Comparison of ENCODE assay signal across 22 cellular contexts in the genomic region with DNA sequence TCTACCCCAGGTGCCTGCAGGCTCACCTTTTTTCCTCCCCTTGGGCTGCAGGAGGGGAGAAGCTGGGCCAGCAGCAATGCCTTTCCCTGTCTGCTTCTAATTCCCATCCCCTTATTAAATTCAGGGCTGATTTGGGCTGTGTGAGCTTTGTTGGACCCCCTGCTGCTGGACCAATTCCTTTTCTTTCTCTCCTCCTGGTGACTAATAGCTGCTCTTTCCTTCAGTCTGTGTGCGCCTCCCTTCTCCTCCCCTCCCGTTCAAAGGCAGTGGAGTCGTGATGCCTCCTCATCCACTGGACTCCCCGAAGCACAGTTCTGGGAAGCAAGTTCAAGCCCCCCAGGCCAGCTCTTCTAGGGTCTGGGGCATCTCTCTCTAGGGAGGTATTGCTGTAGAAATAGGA.
DNase-seq lines count a peak whose midpoint lies in the region; ATAC-seq, FAIRE-seq and TF ChIP-seq lines count a peak whose summit lies in the region.
"Had no signal": no experiment of that assay in that cellular context is flagged by ENCODE, and none has a peak within 500 bp of the region (broad histone marks: within the 10 kb centered on the region; RNA-seq: fewer than 3 reads in every experiment).

No MANE protein-coding gene starts in this region.

- peaks cover 3% of the 10 kb centered on the region for H3K36me3 Mint-ChIP-seq in neural progenitor cell
- no peaks in the 10 kb centered on the region for H3K36me3 Mint-ChIP-seq in Caco-2 (ENCODE audit: insufficient read depth, unreplicated experiment)
- H3K36me3 Mint-ChIP-seq: CD8-positive, alpha-beta T cell had no signal

- DNase-seq in NCI-H2227 (lab: John Stamatoyannopoulos, UW; ENCODE audit: unreplicated experiment), result peak; percentile 10
- no peak for DNase-seq in H1 (ENCODE audit: low read depth in 1 of 2, low spot score in 2 of 2)
- DNase-seq in neural progenitor cell (ENCODE audit: low spot score), result peak; percentile 71
- no peak for DNase-seq in DMS79 (lab: John Stamatoyannopoulos, UW)
- DNase-seq in Caco-2, result no peak
- DNase-seq: CD8-positive, alpha-beta T cell; DMS79 treated with DMSO at 0.1 percent for 48 hours; GDM1; GM23248; IMR-90; NCI-H1417 treated with DMSO at 0.1 percent for 48 hours; NCI-H2029; NCI-H446; NCI-H748 treated with DMSO at 0.1 percent for 48 hours; NK-92 treated with Interleukin-12 subunit alpha and Interleukin-12 subunit beta, amount 100 ng/mL, for 24 hours; Peyer's patch had no signal

- H3K4me1 Mint-ChIP-seq in neural progenitor cell (peaks cover 14% of the 10 kb centered on the region), Caco-2 (ENCODE audit: low read depth, unreplicated experiment) (no peaks in the 10 kb centered on the region)

- BruUV-seq in Caco-2 (replicated peaks; lab: Mats Ljungman, UMichigan), result no TSS peak

- no peak overlapping the region for H3K23ac ChIP-seq in H1 (ENCODE audit: insufficient read length)

- no peak overlapping the region for H2BK120ac ChIP-seq in H1 (replicated peaks; ENCODE audit: low read depth, low read length)

- 53% methylated on average over 4 of the region's 4 CpGs; no CpG with 5 or more reads in 1 of the 2 experiments for WGBS in H1 (ENCODE audit: extremely low coverage in 1 of 2, insufficient coverage in 1 of 2, insufficient read length in 1 of 2, insufficient replicate concordance in 2 of 2, low coverage in 1 of 2, low lambda C conversion rate in 2 of 2, missing lambda C conversion rate in 1 of 2), 2 experiments
- WGBS in gastroesophageal sphincter (ENCODE audit: low coverage in 1 of 2), 2 donors, result 50% methylated on average over 2 of the region's 4 CpGs; no CpG with 5 or more reads in 1 of the 2 donors

- H2AFZ ChIP-seq in H1 (ENCODE audit: low read length) (no peak overlapping the region), neural progenitor cell (replicated peaks) (no peak overlapping the region)
- H2AFZ ChIP-seq: GM23248 had no signal

- no peak for FAIRE-seq in H1 (lab: Jason Lieb, UNC)

- H3K9me3 Mint-ChIP-seq in neural progenitor cell (peaks cover 4% of the 10 kb centered on the region), Caco-2 (ENCODE audit: unreplicated experiment) (peaks cover 7% of the 10 kb centered on the region)
- H3K9me3 Mint-ChIP-seq: CD8-positive, alpha-beta T cell had no signal

- H3K79me1 ChIP-seq in H1 (ENCODE audit: low read depth, low read length), result no peaks in the 10 kb centered on the region

- H2AK5ac ChIP-seq in H1 (ENCODE audit: low read depth, low read length), result no peak overlapping the region

- H3K4me3 Mint-ChIP-seq in neural progenitor cell, result peak overlapping the region; percentile 27
- H3K4me3 Mint-ChIP-seq in Caco-2 (ENCODE audit: unreplicated experiment), result no peak overlapping the region
- H3K4me3 Mint-ChIP-seq: CD8-positive, alpha-beta T cell had no signal

- TF ChIP-seq POLR2A in H1 (IDR thresholded peaks at IDR 0.05; ENCODE audit: control extremely low read depth in 1 of 2, low read depth in 2 of 2, low read length in 2 of 2) (no peak), gastroesophageal sphincter (IDR thresholded peaks at IDR 0.05) (no peak)

- H2BK20ac ChIP-seq in H1 (ENCODE audit: low read length), result no peak overlapping the region

- no peak overlapping the region for H3K4me3 ChIP-seq in H1 (ENCODE audit: extremely low read depth in 1 of 4, insufficient read depth in 2 of 4, low read depth in 3 of 4, low read length in 4 of 4)
- no peak overlapping the region for H3K4me3 ChIP-seq in neural progenitor cell
- no peak overlapping the region for H3K4me3 ChIP-seq in Caco-2 (ENCODE audit: low read depth, low read length)
- no peak overlapping the region for H3K4me3 ChIP-seq in gastroesophageal sphincter
- H3K4me3 ChIP-seq: BLaER1 treated with 17β-estradiol and CSF1 and Interleukin-3, amounts not matched to agents 10 nM and 100 nM; GM23248; Peyer's patch had no signal

- no peak overlapping the region; the same call in 1 of the 2 replicates for H2BK15ac ChIP-seq in H1 (ENCODE audit: low read length)

- TF ChIP-seq EP300 in H1 (IDR thresholded peaks at IDR 0.05; ENCODE audit: borderline replicate concordance in 1 of 2, low read depth in 2 of 2, low read length in 2 of 2), result no peak
- no peak for TF ChIP-seq EP300 in gastroesophageal sphincter (IDR thresholded peaks at IDR 0.05)

- no peak overlapping the region for H4K8ac ChIP-seq in H1 (ENCODE audit: extremely low read depth, insufficient read depth, low read length)

- ATAC-seq in HG02588 (IDR thresholded peaks at IDR 0.05; ENCODE audit: unreplicated experiment) (no peak), gastroesophageal sphincter (no peak)
- ATAC-seq: CD8-positive, alpha-beta T cell; Right ventricle myocardium inferior had no signal

- H3K9ac ChIP-seq in ES-I3 (ENCODE audit: low read depth, low read length) (peak overlapping the region; percentile 10; the same call in 1 of the 2 replicates), H1 (replicated peaks in 1 of 4; ENCODE audit: extremely low read depth in 1 of 4, low read depth in 3 of 4, low read length in 3 of 4) (no peak overlapping the region), neural progenitor cell (no peak overlapping the region)
- H3K9ac ChIP-seq: BLaER1 treated with 17β-estradiol and CSF1 and Interleukin-3, amounts not matched to agents 10 nM and 100 nM; GM23248 had no signal

- H3K27ac ChIP-seq in H1 (ENCODE audit: low read depth, low read length), result no peak overlapping the region
- no peak overlapping the region for H3K27ac ChIP-seq in neural progenitor cell
- H3K27ac ChIP-seq in gastroesophageal sphincter, result no peak overlapping the region
- H3K27ac ChIP-seq: BLaER1 treated with 17β-estradiol and CSF1 and Interleukin-3, amounts not matched to agents 10 nM and 100 nM; GM23248; HL-60; Peyer's patch had no signal

- H3K56ac ChIP-seq in H1 (replicated peaks; ENCODE audit: insufficient read length, low read depth, low read length), result no peak overlapping the region

- no peak for TF ChIP-seq RAD21 in H1 (IDR thresholded peaks at IDR 0.05 in 1 of 2, conservative IDR thresholded peaks at IDR 0.05 in 1 of 2; ENCODE audit: low read depth in 2 of 2, low read length in 2 of 2)

- peaks cover 36% of the 10 kb centered on the region for H3F3A ChIP-seq in neural progenitor cell (ENCODE audit: low read depth)

- H3K4me1 ChIP-seq in ES-I3 (ENCODE audit: insufficient read depth, low read length) (peaks cover 28% of the 10 kb centered on the region), H1 (replicated peaks in 1 of 4; ENCODE audit: control insufficient read depth in 3 of 4, insufficient read depth in 4 of 4, low read length in 3 of 4) (peaks cover 0 to 9% (median 3%) of the 10 kb centered on the region in 4 experiments; a peak in 4 of 7 replicates), neural progenitor cell (peaks cover 51% of the 10 kb centered on the region), Caco-2 (peaks cover 12% of the 10 kb centered on the region), gastroesophageal sphincter (no peaks in the 10 kb centered on the region)
- H3K4me1 ChIP-seq: Peyer's patch had no signal

- no peaks in the 10 kb centered on the region; the same call in 1 of the 2 replicates for H3K23me2 ChIP-seq in H1 (ENCODE audit: low read depth, low read length)

- TF ChIP-seq CTCF in H1 (IDR thresholded peaks at IDR 0.05; ENCODE audit: control extremely low read depth in 1 of 3, insufficient read depth in 1 of 3, low read depth in 1 of 3, low read length in 3 of 3), result no peak
- TF ChIP-seq CTCF in neural progenitor cell (IDR thresholded peaks at IDR 0.05), result no peak
- no peak for TF ChIP-seq CTCF in Caco-2 (IDR thresholded peaks at IDR 0.05; ENCODE audit: insufficient read depth in 1 of 2, low read depth in 1 of 2, low read length in 1 of 2, severe bottlenecking in 1 of 2, unreplicated experiment in 1 of 2)
- no peak for TF ChIP-seq CTCF in gastroesophageal sphincter (IDR thresholded peaks at IDR 0.05)

- H3K36me3 ChIP-seq in ES-I3 (ENCODE audit: insufficient read depth, low read length) (no peaks in the 10 kb centered on the region), H1 (ENCODE audit: control insufficient read depth in 2 of 4, insufficient read depth in 4 of 4, low read length in 3 of 4) (no peaks in the 10 kb centered on the region; a peak in 2 of 8 replicates), neural progenitor cell (no peaks in the 10 kb centered on the region), Caco-2 (ENCODE audit: control insufficient read depth, insufficient read depth, low read length) (no peaks in the 10 kb centered on the region), gastroesophageal sphincter (no peaks in the 10 kb centered on the region)
- H3K36me3 ChIP-seq: BLaER1 treated with 17β-estradiol and CSF1 and Interleukin-3, amounts not matched to agents 10 nM and 100 nM; Peyer's patch had no signal

- POLR2A ChIA-PET in H1 (lab: Charles Lee; ENCODE audit: partially characterized antibody) (no interaction called here), Caco-2 (lab: Charles Lee) (no interaction called here)

- H3K4me2 ChIP-seq in H1 (ENCODE audit: insufficient read depth in 1 of 2, low read depth in 2 of 2, low read length in 2 of 2) (no peak overlapping the region), neural progenitor cell (peak overlapping the region; percentile 69)
- H3K4me2 ChIP-seq: BLaER1 treated with 17β-estradiol and CSF1 and Interleukin-3, amounts not matched to agents 10 nM and 100 nM had no signal

- H3K27me3 Mint-ChIP-seq in neural progenitor cell (ENCODE audit: insufficient read depth, low read depth), result peaks cover 18% of the 10 kb centered on the region
- H3K27me3 Mint-ChIP-seq in Caco-2 (ENCODE audit: insufficient read depth, unreplicated experiment), result peaks cover 23% of the 10 kb centered on the region

- no peak overlapping the region for H3K4ac ChIP-seq in H1 (replicated peaks; ENCODE audit: insufficient read length, low read depth, low read length)

- H3K79me2 ChIP-seq in H1 (ENCODE audit: control insufficient read depth in 1 of 2, insufficient read depth in 2 of 2, low read length in 2 of 2) (no peaks in the 10 kb centered on the region), neural progenitor cell (ENCODE audit: low read depth) (no peaks in the 10 kb centered on the region)

- intact Hi-C loops in Caco-2 (cut with micrococcal nuclease; ENCODE audit: unreplicated experiment), result no loop called here

- H3K27ac Mint-ChIP-seq in neural progenitor cell (peak overlapping the region; percentile 77), Caco-2 (ENCODE audit: unreplicated experiment) (no peak overlapping the region)
- H3K27ac Mint-ChIP-seq: CD8-positive, alpha-beta T cell had no signal

- H3K9me3 ChIP-seq in ES-I3 (ENCODE audit: control insufficient read depth, insufficient read depth, low read length), result no peaks in the 10 kb centered on the region
- no peaks in the 10 kb centered on the region for H3K9me3 ChIP-seq in H1 (ENCODE audit: insufficient read depth in 2 of 2, low read depth in 1 of 2, low read length in 1 of 2)
- no peaks in the 10 kb centered on the region for H3K9me3 ChIP-seq in neural progenitor cell (ENCODE audit: low read depth)
- no peaks in the 10 kb centered on the region for H3K9me3 ChIP-seq in Caco-2
- H3K9me3 ChIP-seq in gastroesophageal sphincter, result no peaks in the 10 kb centered on the region
- H3K9me3 ChIP-seq: BLaER1 treated with 17β-estradiol and CSF1 and Interleukin-3, amounts not matched to agents 10 nM and 100 nM; Peyer's patch had no signal

- H3K27me3 ChIP-seq in H1 (replicated peaks in 1 of 4; ENCODE audit: control insufficient read depth in 3 of 4, extremely low read depth in 1 of 4, insufficient read depth in 3 of 4, low read length in 3 of 4) (peaks cover 0 to 6% (median 0%) of the 10 kb centered on the region in 4 experiments; a peak in 1 of 7 replicates), neural progenitor cell (peaks cover 5% of the 10 kb centered on the region), Caco-2 (replicated peaks; ENCODE audit: control insufficient read depth, insufficient read depth, low read length) (peaks cover 4% of the 10 kb centered on the region; the same call in 1 of the 2 replicates), gastroesophageal sphincter (peaks cover 49% of the 10 kb centered on the region)
- H3K27me3 ChIP-seq: BLaER1 treated with 17β-estradiol and CSF1 and Interleukin-3, amounts not matched to agents 10 nM and 100 nM; Peyer's patch had no signal

- CTCF ChIA-PET in H1 (lab: Charles Lee; ENCODE audit: partially characterized antibody), result interaction anchor here (0.8 to 10.8 kb wide), 18 partner anchors 10 to 427 kb away, joined by 3 to 90 read pairs (median 4); no protein-coding TSS in a partner anchor
- CTCF ChIA-PET in Caco-2 (lab: Charles Lee), result no interaction called here

- H4K5ac ChIP-seq in H1 (ENCODE audit: insufficient read length, low read depth, low read length), result no peak overlapping the region

- H4K91ac ChIP-seq in H1 (replicated peaks; ENCODE audit: insufficient read length, low read length), result no peak overlapping the region

- no peak overlapping the region for H2BK5ac ChIP-seq in H1 (ENCODE audit: low read depth, low read length)

- peaks cover 0 to 1% of the 10 kb centered on the region in 2 experiments for H4K20me1 ChIP-seq in H1 (replicated peaks in 1 of 2; ENCODE audit: control insufficient read depth in 1 of 2, insufficient read depth in 2 of 2, low read length in 2 of 2)
- peaks cover 4% of the 10 kb centered on the region for H4K20me1 ChIP-seq in neural progenitor cell (ENCODE audit: low read depth)
- H4K20me1 ChIP-seq: BLaER1 treated with 17β-estradiol and CSF1 and Interleukin-3, amounts not matched to agents 10 nM and 100 nM had no signal

- no peak overlapping the region for H2BK12ac ChIP-seq in H1 (ENCODE audit: low read depth, low read length)

- H3K14ac ChIP-seq in H1 (ENCODE audit: insufficient read length), result no peak overlapping the region

- H3K18ac ChIP-seq in H1 (ENCODE audit: extremely low read depth, low read length), result peak overlapping the region; percentile 42; the same call in 1 of the 2 replicates

Comparison
In these comparisons a context has a peak if more than half of its experiments do, and no peak if none do; other contexts are left out.
1. DNase-seq: peak in NCI-H2227 (single experiment) and neural progenitor cell (single experiment); none in H1 (0 of 2), DMS79 (single experiment) and Caco-2 (0 of 2).